In the genomic region with DNA sequence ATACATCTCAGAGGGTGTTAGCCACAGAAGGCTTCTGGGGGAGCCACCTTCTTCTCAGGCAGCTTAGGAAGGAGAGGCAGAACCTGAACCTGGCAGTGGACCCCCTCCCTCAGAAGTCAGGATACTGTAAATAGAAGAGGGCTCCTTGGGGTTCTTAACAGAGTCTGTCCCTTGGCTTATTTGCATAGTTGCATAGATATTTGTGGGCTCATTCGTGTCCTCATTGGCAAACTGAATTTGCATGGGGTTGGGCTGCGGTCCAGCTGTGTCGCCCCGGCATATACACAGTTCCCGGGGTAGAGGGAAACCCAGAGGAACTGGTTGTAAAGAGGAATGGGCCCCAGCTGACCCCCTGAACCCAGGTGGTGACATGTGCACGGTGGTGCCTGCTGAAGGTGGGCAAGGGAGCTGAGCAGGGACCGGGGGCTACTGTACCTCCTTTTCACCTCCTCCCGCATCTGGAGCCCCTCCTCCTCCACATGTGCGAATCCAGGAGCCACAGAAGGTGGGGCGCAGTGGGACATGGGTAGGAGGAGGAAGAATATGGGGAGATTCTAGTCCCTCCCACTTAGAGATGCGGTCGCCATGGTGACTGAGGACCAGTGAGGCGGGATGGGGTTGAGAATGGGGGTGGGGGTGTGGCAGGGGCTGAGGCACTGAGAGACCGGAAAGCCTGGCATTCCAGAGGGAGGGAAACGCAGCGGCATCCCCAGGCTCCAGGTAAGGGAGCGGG, we compare ENCODE assay signal across 9 cellular contexts. TPM values are rescaled to one million over a fixed set of nuclear protein-coding genes. Genes with fewer than 3 reads are reported as not detected.
DNase-seq lines count a peak whose midpoint lies in the region; ATAC-seq and TF ChIP-seq lines count a peak whose summit lies in the region.
"Had no signal": no experiment of that assay in that cellular context is flagged by ENCODE, and none has a peak within 500 bp of the region (broad histone marks: within the 10 kb centered on the region; RNA-seq: fewer than 3 reads in every experiment).

No MANE protein-coding gene starts in this region.

- no peaks in the 10 kb centered on the region for H3K36me3 ChIP-seq in HUES64 (ENCODE audit: insufficient read depth, low read length)
- H3K36me3 ChIP-seq in lower lobe of right lung: no peaks in the 10 kb centered on the region

- H3K4me3 ChIP-seq in HUES64 (ENCODE audit: low read length): peak overlapping the region; percentile 32
- no peak overlapping the region for H3K4me3 ChIP-seq in lower lobe of right lung

- no peaks in the 10 kb centered on the region for H3K27me3 ChIP-seq in HUES64 (ENCODE audit: insufficient read depth, low read length)
- H3K27me3 ChIP-seq in lower lobe of right lung (ENCODE audit: low read depth): peaks cover 5% of the 10 kb centered on the region

- H3K27ac ChIP-seq in HUES64 (ENCODE audit: low read depth, low read length): peak overlapping the region; percentile 45; the same call in 1 of the 2 replicates
- peak overlapping the region; percentile 24 for H3K27ac ChIP-seq in lower lobe of right lung

- H3K9me3 ChIP-seq in HUES64 (ENCODE audit: insufficient read depth, low read depth, low read length) (no peaks in the 10 kb centered on the region), lower lobe of right lung (no peaks in the 10 kb centered on the region)

- no peak for TF ChIP-seq CTCF in lower lobe of right lung (IDR thresholded peaks at IDR 0.05)

- ATAC-seq in GM18520 (IDR thresholded peaks at IDR 0.05; ENCODE audit: unreplicated experiment) (peak; percentile 37), GM21576 (IDR thresholded peaks at IDR 0.05; ENCODE audit: unreplicated experiment) (peak; percentile 53), lower lobe of right lung (no peak), left lobe of liver (no peak)

- no peak overlapping the region for H3K9ac ChIP-seq in HUES64 (ENCODE audit: low read depth, low read length)

- H3K4me1 ChIP-seq in HUES64 (ENCODE audit: insufficient read depth, low read length) (peaks cover 45% of the 10 kb centered on the region), lower lobe of right lung (peaks cover 40% of the 10 kb centered on the region)

- DNase-seq in lower lobe of right lung (no peak), left lobe of liver (ENCODE audit: low spot score) (no peak), medulla oblongata (ENCODE audit: extremely low spot score) (no peak), SKM-1 treated with dmso at 0.1 percent for 144 hours (lab: John Stamatoyannopoulos, UW; ENCODE audit: unreplicated experiment) (no peak), putamen (ENCODE audit: low spot score) (no peak)
- DNase-seq: activated gamma-delta T cell had no signal

- intact Hi-C loops in lower lobe of right lung (cut with DNase I): loop anchor here (5.0 kb wide), 1 partner anchor 78 kb away; no protein-coding TSS in a partner anchor

- 28% methylated on average over 14 of the region's 17 CpGs for WGBS in HUES64

RNA-seq across cellular contexts. Expression of gene SEMA4A, which starts 3.8 kb away (rescaled TPM):
- polyA plus RNA-seq in HUES64 (2013, experiment 1 of 2): 5.7 TPM
- polyA plus RNA-seq in HUES64 (2013, experiment 2 of 2): 4.9 TPM
- 28.9 TPM for total RNA-seq in lower lobe of right lung
- total RNA-seq in left lobe of liver: 0.88 TPM

RNA-seq across cellular contexts. Expression of gene LMNA, which starts 35.0 kb away (rescaled TPM):
- 30.5 TPM for polyA plus RNA-seq in HUES64 (2013, experiment 1 of 2)
- 31.3 TPM for polyA plus RNA-seq in HUES64 (2013, experiment 2 of 2)
- total RNA-seq in lower lobe of right lung: 235 TPM
- 120 TPM for total RNA-seq in left lobe of liver

RNA-seq across cellular contexts. Expression of gene SLC25A44, which starts 44.4 kb away (rescaled TPM):
- polyA plus RNA-seq in HUES64 (2013, experiment 1 of 2): 19.3 TPM
- 20.0 TPM for polyA plus RNA-seq in HUES64 (2013, experiment 2 of 2)
- 17.7 TPM for total RNA-seq in lower lobe of right lung
- total RNA-seq in left lobe of liver: 25.4 TPM

Comparison
In these comparisons a context has a peak if more than half of its experiments do, and no peak if none do; other contexts are left out.
1. ATAC-seq: peak in GM18520 (single experiment) and GM21576 (single experiment); none in lower lobe of right lung (0 of 2) and left lobe of liver (single experiment).
2. RNA of gene SEMA4A, which starts 3.8 kb away (total RNA-seq): 28.9 TPM in lower lobe of right lung (single experiment); 0.88 TPM in left lobe of liver (single experiment); every median in the first group is over 10 times any median in the second.